ENCODE assay signal across 24 cellular contexts in the genomic region with DNA sequence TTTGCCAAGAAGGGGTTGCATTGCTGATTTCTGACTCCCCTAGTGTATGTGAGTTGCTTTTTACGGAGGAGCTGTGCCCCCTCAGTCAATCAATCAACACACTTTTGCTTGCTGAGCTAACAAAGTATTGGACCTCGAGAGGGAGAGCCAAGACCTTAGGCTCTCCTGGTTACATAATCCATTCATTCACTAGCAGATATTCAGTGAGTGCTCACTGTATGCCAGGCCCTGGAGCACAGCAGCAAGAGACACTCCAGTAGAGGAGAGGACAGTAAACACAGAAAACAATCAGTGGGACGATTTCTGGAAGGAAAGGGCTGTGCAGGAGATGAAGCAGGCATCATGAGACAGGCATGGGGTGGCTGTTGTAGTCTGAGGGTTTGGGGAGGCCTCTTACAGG. TPM values are rescaled to one million over a fixed set of nuclear protein-coding genes. Genes with fewer than 3 reads are reported as not detected.
DNase-seq lines count a peak whose midpoint lies in the region; ATAC-seq, FAIRE-seq and TF ChIP-seq lines count a peak whose summit lies in the region.
"Had no signal": no experiment of that assay in that cellular context is flagged by ENCODE, and none has a peak within 500 bp of the region (broad histone marks: within the 10 kb centered on the region; RNA-seq: fewer than 3 reads in every experiment).

No MANE protein-coding gene starts in this region.

- H3K9me3 ChIP-seq in heart left ventricle (no peaks in the 10 kb centered on the region), HepG2 (ENCODE audit: low read length) (no peaks in the 10 kb centered on the region), Peyer's patch (no peaks in the 10 kb centered on the region)
- H3K9me3 ChIP-seq: BLaER1 treated with 17β-estradiol and CSF1 and Interleukin-3, amounts not matched to agents 10 nM and 100 nM had no signal

- no peaks in the 10 kb centered on the region for H4K20me1 ChIP-seq in HepG2 (ENCODE audit: insufficient read depth, low read length)
- H4K20me1 ChIP-seq: BLaER1 treated with 17β-estradiol and CSF1 and Interleukin-3, amounts not matched to agents 10 nM and 100 nM had no signal

- H3K36me3 ChIP-seq in heart left ventricle, result no peaks in the 10 kb centered on the region
- no peaks in the 10 kb centered on the region for H3K36me3 ChIP-seq in HepG2 (replicated peaks in 1 of 2; ENCODE audit: control insufficient read depth in 1 of 2, insufficient read depth in 2 of 2, low read length in 2 of 2)
- H3K36me3 ChIP-seq in Peyer's patch, result no peaks in the 10 kb centered on the region
- H3K36me3 ChIP-seq: BLaER1 treated with 17β-estradiol and CSF1 and Interleukin-3, amounts not matched to agents 10 nM and 100 nM had no signal

- peak overlapping the region in 7 of 12 donors; percentile 30 to 70 (median 55) for H3K27ac ChIP-seq in heart left ventricle
- no peak overlapping the region for H3K27ac ChIP-seq in HepG2 (ENCODE audit: extremely low read length, insufficient read depth, low read length)
- no peak overlapping the region for H3K27ac ChIP-seq in Peyer's patch
- H3K27ac ChIP-seq: BLaER1 treated with 17β-estradiol and CSF1 and Interleukin-3, amounts not matched to agents 10 nM and 100 nM; KMS-11 had no signal

- no peak for TF ChIP-seq POLR2A in heart left ventricle (IDR thresholded peaks at IDR 0.05)
- no peak for TF ChIP-seq POLR2A in HepG2 (IDR thresholded peaks at IDR 0.05; ENCODE audit: insufficient read depth in 1 of 2, low read depth in 2 of 2, low read length in 2 of 2)
- no peak for TF ChIP-seq POLR2A in Peyer's patch (IDR thresholded peaks at IDR 0.05)

- no TSS peak for BruUV-seq in HepG2 (replicated peaks; lab: Mats Ljungman, UMichigan)

- H3K4me1 ChIP-seq in heart left ventricle (peaks cover 0 to 26% (median 14%) of the 10 kb centered on the region in 12 donors), HepG2 (ENCODE audit: insufficient read depth, low read length) (no peaks in the 10 kb centered on the region), Peyer's patch (no peaks in the 10 kb centered on the region)

- ATAC-seq in heart left ventricle (peak; percentile 24 to 69 (median 30)), HepG2 (no peak)
- ATAC-seq: CD8-positive, alpha-beta T cell; GM12878; SK-N-SH treated with all-trans-retinoic acid at 6 μM for 48 hours had no signal

- no peak for FAIRE-seq in HepG2 (lab: Jason Lieb, UNC)
- FAIRE-seq: GM12878, GM19239 had no signal

- intact Hi-C loops in heart left ventricle (cut with DNase I) (no loop called here), HepG2 (cut with micrococcal nuclease; ENCODE audit: unreplicated experiment) (no loop called here)

- CTCF ChIA-PET in HepG2 (lab: Yijun Ruan, JAX; ENCODE audit: low intra/inter-chr PET ratio, low total read pairs), result no interaction called here

- H2AFZ ChIP-seq in HepG2 (ENCODE audit: low read length), result no peak overlapping the region

- H3K27me3 ChIP-seq in heart left ventricle, result no peaks in the 10 kb centered on the region
- H3K27me3 ChIP-seq in HepG2 (ENCODE audit: control insufficient read depth in 1 of 2, insufficient read depth in 2 of 2, low read length in 2 of 2), result peaks cover 3 to 16% of the 10 kb centered on the region in 2 experiments; a peak in 3 of 5 replicates
- H3K27me3 ChIP-seq in Peyer's patch, result no peaks in the 10 kb centered on the region
- H3K27me3 ChIP-seq: BLaER1 treated with 17β-estradiol and CSF1 and Interleukin-3, amounts not matched to agents 10 nM and 100 nM had no signal

- POLR2A ChIA-PET in HepG2 (lab: Yijun Ruan, JAX), result no interaction called here

- TF ChIP-seq EP300 in HepG2 (IDR thresholded peaks at IDR 0.05; ENCODE audit: low read depth in 2 of 2, low read length in 2 of 2), result no peak
- no peak for TF ChIP-seq EP300 in HepG2 (CRISPR knock-in tag; IDR thresholded peaks at IDR 0.05; ENCODE audit: borderline replicate concordance)

- TF ChIP-seq CTCF in heart left ventricle (IDR thresholded peaks at IDR 0.05), result no peak
- TF ChIP-seq CTCF in HepG2 (CRISPR knock-in tag; IDR thresholded peaks at IDR 0.05), result no peak
- no peak for TF ChIP-seq CTCF in Peyer's patch (IDR thresholded peaks at IDR 0.05)

- WGBS in heart left ventricle, 4 donors, result 8 to 27% (median 21%) methylated on average over 3 of the region's 3 CpGs
- WGBS in HepG2 (ENCODE audit: low lambda C conversion rate), result 0% methylated on average over 2 of the region's 3 CpGs

- in situ Hi-C loops in SK-MEL-5 (cut with HindIII; ENCODE audit: low pct_unique_long_range_greater_than_20kb, low sequenced_read_pairs), result no loop called here
- in situ Hi-C loops in HepG2 (cut with HindIII; ENCODE audit: extremely low pct_ligation_motif_present, low pct_unique_long_range_greater_than_20kb), result no loop called here

- H3K9ac ChIP-seq in HepG2 (ENCODE audit: insufficient read depth, low read depth, low read length), result no peak overlapping the region
- H3K9ac ChIP-seq: BLaER1 treated with 17β-estradiol and CSF1 and Interleukin-3, amounts not matched to agents 10 nM and 100 nM; KMS-11 had no signal

- H3K4me3 ChIP-seq in heart left ventricle (no peak overlapping the region), HepG2 (replicated peaks in 1 of 3; ENCODE audit: insufficient read depth in 1 of 3, low read depth in 2 of 3, low read length in 3 of 3) (no peak overlapping the region), Peyer's patch (no peak overlapping the region)
- H3K4me3 ChIP-seq: BLaER1 treated with 17β-estradiol and CSF1 and Interleukin-3, amounts not matched to agents 10 nM and 100 nM; GM12878 had no signal

- no peak overlapping the region for H3K4me2 ChIP-seq in HepG2 (ENCODE audit: low read depth, low read length)
- H3K4me2 ChIP-seq: KMS-11 had no signal

- no peak for TF ChIP-seq RAD21 in HepG2 (CRISPR knock-in tag; IDR thresholded peaks at IDR 0.05)

- DNase-seq in SK-MEL-5 (ENCODE audit: low read depth, low spot score) (peak; percentile 16), heart left ventricle (peak in 2 of 5 donors; percentile 10 to 21), HepG2 (ENCODE audit: low spot score) (no peak), retina (peak; percentile 52), AG08396 (ENCODE audit: low spot score) (no peak), Peyer's patch (no peak), NCI-H187 (lab: John Stamatoyannopoulos, UW) (no peak), anterior cingulate cortex (lab: John Stamatoyannopoulos, UW) (no peak)
- DNase-seq: CD8-positive, alpha-beta T cell; DMS53; GOT3; MV-4-11; NCI-H1417 treated with DMSO at 0.1 percent for 48 hours; NCI-H1930; NCI-H2171 treated with DMSO at 0.1 percent for 48 hours; NCI-H446 treated with DMSO at 0.1 percent for 48 hours; NK-92 treated with Interleukin-12 subunit alpha and Interleukin-12 subunit beta, amount 100 ng/mL, for 24 hours; SHP77 treated with DMSO at 0.1 percent for 48 hours had no signal

- no peaks in the 10 kb centered on the region for H3K79me2 ChIP-seq in HepG2 (ENCODE audit: insufficient read depth, low read length)

TF ChIP-seq in HepG2, 621 proteins besides CTCF, POLR2A, EP300 and RAD21:
- TF ChIP-seq ZNF263 (CRISPR knock-in tag; IDR thresholded peaks at IDR 0.05), result peak; percentile 77
- no peak for TF ChIP-seq ZNF839 (CRISPR knock-in tag; IDR thresholded peaks at IDR 0.05; ENCODE audit: borderline replicate concordance)

RNA-seq across cellular contexts. Expression of a gene that starts 18.0 kb away (rescaled TPM):
- 0.48 TPM in 2 replicates for total RNA-seq in SK-MEL-5 (2014; rRNA removed; shearing (Covaris generic))
- polyA plus RNA-seq in SK-MEL-5 (2015; cell fraction: cytosol; rRNA removed), result 0.52 and 0.62 TPM in 2 replicates
- polyA plus RNA-seq in SK-MEL-5 (2015; cell fraction: nucleus; rRNA removed), result 0.20 and 0.21 TPM in 2 replicates
- total RNA-seq in heart left ventricle, result 10 to 100 TPM in 3 of 9 donors, 1 to 10 TPM in 6; 7.5 to 24.2 (median 9.1) TPM
- 1 to 10 TPM; 6.6 to 7.3 TPM for polyA plus RNA-seq in heart left ventricle
- total RNA-seq in HepG2 (2016; rRNA removed; fragmentation: Illumina TruSeq; extraction: Trizol), result not detected in 2 replicates
- total RNA-seq in HepG2 (2016; cell fraction: cytosol; rRNA removed; fragmentation: Illumina TruSeq; extraction: Trizol; ENCODE audit: low read depth), result not detected in 2 replicates
- not detected in 2 replicates for total RNA-seq in HepG2 (2016; cell fraction: insoluble cytoplasmic fraction; rRNA removed; fragmentation: Illumina TruSeq; extraction: Trizol)
- not detected in 2 replicates for total RNA-seq in HepG2 (2016; cell fraction: membrane; rRNA removed; fragmentation: Illumina TruSeq; extraction: Trizol)
- not detected in 2 replicates for total RNA-seq in HepG2 (2016; cell fraction: nucleus; rRNA removed; fragmentation: Illumina TruSeq; extraction: Trizol)
- polyA plus RNA-seq in HepG2 (2011; rRNA removed), result not detected in 2 replicates
- polyA plus RNA-seq in HepG2 (2011; cell fraction: cytosol; rRNA removed), result not detected in 2 replicates
- not detected in 2 replicates for polyA plus RNA-seq in HepG2 (2011; cell fraction: nucleus; rRNA removed)
- polyA plus RNA-seq in HepG2 (2012), result not detected in 2 replicates
- not detected in 2 replicates for polyA plus RNA-seq in HepG2 (2016; cell fraction: cytosol; fragmentation: Illumina TruSeq; extraction: Trizol; ENCODE audit: low read depth)
- not detected in 2 replicates for polyA plus RNA-seq in HepG2 (2016; cell fraction: insoluble cytoplasmic fraction; fragmentation: Illumina TruSeq; extraction: Trizol; ENCODE audit: low read depth)
- not detected in 2 replicates for polyA plus RNA-seq in HepG2 (2016; cell fraction: membrane; fragmentation: Illumina TruSeq; extraction: Trizol; ENCODE audit: low read depth)
- not detected in 2 replicates for polyA plus RNA-seq in HepG2 (2016; cell fraction: nucleus; fragmentation: Illumina TruSeq; extraction: Trizol; ENCODE audit: insufficient read depth, low read depth)
- polyA minus RNA-seq in HepG2 (2011; rRNA and poly(A)+ RNA removed; ENCODE audit: low replicate concordance), result 7.5 TPM in 1 of 2 replicates, not detected in the other
- not detected in 2 replicates for polyA minus RNA-seq in HepG2 (2011; cell fraction: cytosol; rRNA and poly(A)+ RNA removed)
- 0.26 TPM in 1 of 2 replicates, not detected in the other for polyA minus RNA-seq in HepG2 (2011; cell fraction: nucleus; rRNA and poly(A)+ RNA removed)
- total RNA-seq in Peyer's patch, result 1 to 10 TPM in 1 of 4 donors, under 1 TPM in 1, not detected in 2; 0.94 to 1.7 TPM
- total RNA-seq: Calu3 had no signal

Comparison
In these comparisons a context has a peak if more than half of its experiments do, and no peak if none do; other contexts are left out.
1. DNase-seq: peak in SK-MEL-5 (single experiment) and retina (single experiment); none in HepG2 (single experiment), AG08396 (single experiment), Peyer's patch (0 of 3), NCI-H187 (0 of 2) and anterior cingulate cortex (0 of 58).
2. H3K27ac ChIP-seq: peak in heart left ventricle (7 of 12); none in HepG2 (single experiment) and Peyer's patch (0 of 4).